ENCODE assay signal across 12 cellular contexts in genomic region chr5:14153071-14153864, GRCh38. TPM values are rescaled to one million over a fixed set of nuclear protein-coding genes. Genes with fewer than 3 reads are reported as not detected.
A peak's percentile ranks its signal among the peaks of the same experiment; 100 is the strongest.
DNase-seq lines count a peak whose midpoint lies in the region; ATAC-seq and TF ChIP-seq lines count a peak whose summit lies in the region.
"Had no signal": no experiment of that assay in that cellular context is flagged by ENCODE, and none has a peak within 500 bp of the region (broad histone marks: within the 10 kb centered on the region; RNA-seq: fewer than 3 reads in every experiment).

No MANE protein-coding gene starts in this region.

- H3K9me3 ChIP-seq in heart right ventricle = no peaks in the 10 kb centered on the region
- no peaks in the 10 kb centered on the region for H3K9me3 ChIP-seq in vagina

- no peak overlapping the region for H3K4me3 Mint-ChIP-seq in type B pancreatic cell
- no peak overlapping the region for H3K4me3 Mint-ChIP-seq in chondrocyte (ENCODE audit: unreplicated experiment)
- H3K4me3 Mint-ChIP-seq: activated T-helper 1 cell treated with anti-CD3 and anti-CD28 coated beads, Interleukin-12 subunit alpha, Interleukin-12 subunit beta, Interleukin-2, Interleukin-4 antibody, amounts not matched to agents 30 ng/mL and 10 ng/mL and 1 ng/mL, durations not matched to agents 14 hours and 24 hours and 36 hours had no signal

- WGBS in heart right ventricle, 2 donors = 68 to 79% methylated on average over 6 of the region's 6 CpGs

- in situ Hi-C loops in brain microvascular endothelial cell (cut with HindIII; ENCODE audit: low pct_ligation_motif_present, low sequenced_read_pairs) = no loop called here

- ATAC-seq in heart right ventricle (no peak), Right ventricle myocardium superior (ENCODE audit: poor library complexity) (no peak)
- ATAC-seq: stimulated activated naive CD8-positive, alpha-beta T cell treated with anti-CD3 and anti-CD28 coated beads, Interleukin-15, Interleukin-2, amounts not matched to agents 100 U/mL and 50 U/mL, for 24 hours had no signal

- DNase-seq in heart right ventricle (no peak), Right ventricle myocardium superior (no peak), brain microvascular endothelial cell (no peak), myocyte (ENCODE audit: low read depth) (peak; percentile 57), vagina (ENCODE audit: extremely low spot score in 2 of 2) (peak in 1 of 2 donors; percentile 77), type B pancreatic cell (ENCODE audit: extremely low spot score, unreplicated experiment) (no peak), chondrocyte (ENCODE audit: low spot score) (no peak)
- no peak for DNase-seq in central memory CD4-positive, alpha-beta T cell
- DNase-seq: NCI-H1105 treated with DMSO at 0.1 percent for 48 hours; stimulated activated CD4-positive, alpha-beta T cell treated with anti-CD3 and anti-CD28 coated beads, Interleukin-15, amount 100 ng/mL, for 24 hours; stimulated activated naive CD8-positive, alpha-beta T cell treated with anti-CD3 and anti-CD28 coated beads, Interleukin-15, Interleukin-2, amounts not matched to agents 100 U/mL and 50 U/mL, for 24 hours had no signal

- H3K4me3 ChIP-seq in heart right ventricle (peak overlapping the region in 3 of 10 donors; percentile 30 to 31 (median 31)), brain microvascular endothelial cell (ENCODE audit: low read depth, low read length) (no peak overlapping the region), vagina (no peak overlapping the region)

- H3K4me1 Mint-ChIP-seq in type B pancreatic cell (ENCODE audit: unreplicated experiment) (peaks cover 55% of the 10 kb centered on the region), chondrocyte (ENCODE audit: low read depth) (peaks cover 37% of the 10 kb centered on the region)

- H3K36me3 ChIP-seq in heart right ventricle (no peaks in the 10 kb centered on the region), brain microvascular endothelial cell (replicated peaks) (peaks cover 8% of the 10 kb centered on the region), vagina (no peaks in the 10 kb centered on the region)

- H3K27ac ChIP-seq in heart right ventricle (peak overlapping the region in 9 of 10 donors; percentile 50 to 85 (median 74)), brain microvascular endothelial cell (peak overlapping the region; percentile 97), vagina (peak overlapping the region; percentile 68)

- intact Hi-C loops in heart right ventricle (cut with DNase I) = loop anchor here in 1 of 10 donors (5.0 kb wide), 1 partner anchor 99 kb away; no protein-coding TSS in a partner anchor
- intact Hi-C loops in Right ventricle myocardium superior (cut with DNase I) = no loop called here
- intact Hi-C loops in vagina (cut with DNase I) = no loop called here

- TF ChIP-seq CTCF in heart right ventricle (IDR thresholded peaks at IDR 0.05) (no peak), brain microvascular endothelial cell (IDR thresholded peaks at IDR 0.05; ENCODE audit: low read depth, low read length, missing control alignments) (no peak), vagina (IDR thresholded peaks at IDR 0.05) (no peak), type B pancreatic cell (conservative IDR thresholded peaks at IDR 0.05) (no peak), chondrocyte (IDR thresholded peaks at IDR 0.05) (no peak)

- TF ChIP-seq POLR2A in vagina (IDR thresholded peaks at IDR 0.05) = no peak

- H3K36me3 Mint-ChIP-seq in type B pancreatic cell (no peaks in the 10 kb centered on the region), chondrocyte (ENCODE audit: low read depth) (no peaks in the 10 kb centered on the region)

- H3K27ac Mint-ChIP-seq in type B pancreatic cell (no peak overlapping the region), chondrocyte (ENCODE audit: unreplicated experiment) (no peak overlapping the region)
- H3K27ac Mint-ChIP-seq: activated T-helper 1 cell treated with anti-CD3 and anti-CD28 coated beads, Interleukin-12 subunit alpha, Interleukin-12 subunit beta, Interleukin-2, Interleukin-4 antibody, amounts not matched to agents 30 ng/mL and 10 ng/mL and 1 ng/mL, durations not matched to agents 14 hours and 24 hours and 36 hours had no signal

- H3K27me3 ChIP-seq in heart right ventricle (no peaks in the 10 kb centered on the region), brain microvascular endothelial cell (replicated peaks) (no peaks in the 10 kb centered on the region), vagina (no peaks in the 10 kb centered on the region)

- H3K27me3 Mint-ChIP-seq in type B pancreatic cell (no peaks in the 10 kb centered on the region), chondrocyte (ENCODE audit: low read depth) (no peaks in the 10 kb centered on the region)

- H3K9me3 Mint-ChIP-seq in type B pancreatic cell = no peaks in the 10 kb centered on the region
- H3K9me3 Mint-ChIP-seq in chondrocyte (ENCODE audit: low read depth) = no peaks in the 10 kb centered on the region
- H3K9me3 Mint-ChIP-seq: activated T-helper 1 cell treated with anti-CD3 and anti-CD28 coated beads, Interleukin-12 subunit alpha, Interleukin-12 subunit beta, Interleukin-2, Interleukin-4 antibody, amounts not matched to agents 30 ng/mL and 10 ng/mL and 1 ng/mL, durations not matched to agents 14 hours and 24 hours and 36 hours had no signal

- H3K4me1 ChIP-seq in heart right ventricle (peaks cover 19 to 93% (median 73%) of the 10 kb centered on the region in 9 donors), vagina (peaks cover 62% of the 10 kb centered on the region)

RNA-seq across cellular contexts. Expression of gene TRIO, which starts 10.1 kb away (rescaled TPM):
- total RNA-seq in heart right ventricle = 10 to 100 TPM; 47.2 to 71.4 (median 61.9) TPM
- 10 to 100 TPM; 26.2 to 85.2 TPM for polyA plus RNA-seq in heart right ventricle
- total RNA-seq in Right ventricle myocardium superior = 56.0 TPM
- 122 and 126 TPM in 2 replicates for total RNA-seq in myocyte
- 126 TPM for polyA plus RNA-seq in myocyte (2012)
- total RNA-seq in vagina = 142 TPM
- total RNA-seq in type B pancreatic cell (ENCODE audit: low replicate concordance) = 61.9 and 145 TPM in 2 replicates
- total RNA-seq in chondrocyte = 200 to 271 TPM (median 217 TPM) in 3 replicates
